Comparison of ENCODE assay signal across 17 cellular contexts in the genomic region with DNA sequence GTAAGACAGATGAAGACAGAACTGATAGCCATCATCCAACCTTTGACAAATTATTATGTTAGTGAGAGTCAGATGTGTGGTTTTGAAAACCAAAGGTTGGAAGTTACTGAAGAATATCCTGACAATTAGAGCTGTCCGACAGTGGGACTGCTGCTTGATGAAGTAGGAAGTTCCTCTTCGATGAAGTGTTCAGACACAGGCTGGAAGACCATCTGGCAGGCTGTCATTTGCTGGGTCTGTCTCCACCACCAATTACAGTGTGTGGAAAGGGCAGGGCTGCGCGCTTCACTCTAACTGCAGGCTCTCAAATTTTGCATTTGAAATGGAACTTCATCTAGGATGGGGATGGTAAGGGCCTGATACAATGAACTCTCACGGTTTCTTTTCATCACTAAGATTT.
DNase-seq lines count a peak whose midpoint lies in the region; ATAC-seq and TF ChIP-seq lines count a peak whose summit lies in the region.
"Had no signal": no experiment of that assay in that cellular context is flagged by ENCODE, and none has a peak within 500 bp of the region (broad histone marks: within the 10 kb centered on the region; RNA-seq: fewer than 3 reads in every experiment).

No MANE protein-coding gene starts in this region.

- peak overlapping the region; percentile 32 for H3K27ac ChIP-seq in WERI-Rb-1
- no peak overlapping the region for H3K27ac ChIP-seq in mesenchymal stem cell (ENCODE audit: low read length, poor library complexity, severe bottlenecking)
- H3K27ac ChIP-seq in CD8-positive, alpha-beta T cell (ENCODE audit: low read depth, low read length), result no peak overlapping the region
- H3K27ac ChIP-seq: BLaER1, Peyer's patch had no signal

- no peak overlapping the region for H3K4me2 ChIP-seq in mesenchymal stem cell (ENCODE audit: low read length, poor library complexity, severe bottlenecking)
- H3K4me2 ChIP-seq: BLaER1 had no signal

- CTCF ChIA-PET in WTC11 (lab: Charles Lee), result interaction anchor here (0.6 kb wide), 1 partner anchor 1393 kb away, joined by 3 read pairs; no protein-coding TSS in a partner anchor
- CTCF ChIA-PET in CD8-positive, alpha-beta T cell (lab: Charles Lee), result no interaction called here

- no peak overlapping the region for H3K27ac Mint-ChIP-seq in WTC11
- no peak overlapping the region for H3K27ac Mint-ChIP-seq in CD8-positive, alpha-beta T cell
- H3K27ac Mint-ChIP-seq: IgD-negative memory B cell; T-helper 2 cell treated with Interferon-gamma antibody and Interleukin-4, amounts not matched to agents 5 μg/mL and 100 μg/mL, for 36 hours had no signal

- WGBS in mesenchymal stem cell, result 75% methylated on average over 2 of the region's 5 CpGs

- H3K36me3 Mint-ChIP-seq in WTC11, result no peaks in the 10 kb centered on the region
- H3K36me3 Mint-ChIP-seq in CD8-positive, alpha-beta T cell, result no peaks in the 10 kb centered on the region
- H3K36me3 Mint-ChIP-seq: IgD-negative memory B cell had no signal

- H2BK12ac ChIP-seq in mesenchymal stem cell (ENCODE audit: low read length in 2 of 2), result no peak overlapping the region

- no peaks in the 10 kb centered on the region for H3K27me3 Mint-ChIP-seq in WTC11 (ENCODE audit: low read depth)
- no peaks in the 10 kb centered on the region for H3K27me3 Mint-ChIP-seq in CD8-positive, alpha-beta T cell (ENCODE audit: low read depth)

- no peak overlapping the region for H4K91ac ChIP-seq in mesenchymal stem cell (ENCODE audit: low read length)

- H3K4ac ChIP-seq in mesenchymal stem cell (ENCODE audit: low read depth in 1 of 2, low read length in 2 of 2), result no peak overlapping the region

- no peak for TF ChIP-seq CTCF in WERI-Rb-1 (IDR thresholded peaks at IDR 0.05; ENCODE audit: low read depth, low read length)
- no peak for TF ChIP-seq CTCF in GM13977 (IDR thresholded peaks at IDR 0.05; ENCODE audit: extremely low read depth, insufficient read depth, missing control alignments)
- no peak for TF ChIP-seq CTCF in WTC11 (IDR thresholded peaks at IDR 0.05)
- no peak for TF ChIP-seq CTCF in CD8-positive, alpha-beta T cell (IDR thresholded peaks at IDR 0.05)

- no peak overlapping the region for H2BK120ac ChIP-seq in mesenchymal stem cell (ENCODE audit: low read depth, low read length)

- H3K4me3 ChIP-seq in WERI-Rb-1 (ENCODE audit: low read depth, low read length), result no peak overlapping the region
- H3K4me3 ChIP-seq in mesenchymal stem cell (ENCODE audit: insufficient read depth in 1 of 2, low read depth in 1 of 2, low read length in 2 of 2), result no peak overlapping the region
- no peak overlapping the region for H3K4me3 ChIP-seq in CD8-positive, alpha-beta T cell (ENCODE audit: low read depth, low read length)
- H3K4me3 ChIP-seq: BLaER1, GM12878, Peyer's patch had no signal

- H3K79me1 ChIP-seq in mesenchymal stem cell (replicated peaks; ENCODE audit: low read length, poor library complexity, severe bottlenecking), result no peaks in the 10 kb centered on the region

- H3K9me3 ChIP-seq in WERI-Rb-1 (ENCODE audit: severe bottlenecking) (peaks cover 2% of the 10 kb centered on the region), mesenchymal stem cell (ENCODE audit: control insufficient read depth, low read length) (no peaks in the 10 kb centered on the region)
- H3K9me3 ChIP-seq in CD8-positive, alpha-beta T cell (ENCODE audit: low read length), result no peaks in the 10 kb centered on the region
- H3K9me3 ChIP-seq: BLaER1, Peyer's patch had no signal

- no peaks in the 10 kb centered on the region for H3K9me3 Mint-ChIP-seq in WTC11
- no peaks in the 10 kb centered on the region for H3K9me3 Mint-ChIP-seq in CD8-positive, alpha-beta T cell
- H3K9me3 Mint-ChIP-seq: IgD-negative memory B cell; T-helper 2 cell treated with Interferon-gamma antibody and Interleukin-4, amounts not matched to agents 5 μg/mL and 100 μg/mL, for 36 hours had no signal

- H2AFZ ChIP-seq in mesenchymal stem cell (ENCODE audit: low read depth, low read length), result no peak overlapping the region

- H3K18ac ChIP-seq in mesenchymal stem cell (ENCODE audit: low read depth in 1 of 2, low read length in 2 of 2), result no peak overlapping the region

- in situ Hi-C loops in GM13977 (cut with MboI; ENCODE audit: low pct_unique_long_range_greater_than_20kb, low sequenced_read_pairs, unreplicated experiment), result no loop called here

- POLR2A ChIA-PET in WTC11 (lab: Charles Lee), result no interaction called here
- POLR2A ChIA-PET in CD8-positive, alpha-beta T cell (lab: Charles Lee), result no interaction called here

- no peak overlapping the region for H3K14ac ChIP-seq in mesenchymal stem cell (ENCODE audit: low read length in 2 of 2)

- DNase-seq in M059J (ENCODE audit: low read depth) (peak; percentile 37), NCI-H2227 treated with DMSO at 0.1 percent for 48 hours (lab: John Stamatoyannopoulos, UW) (peak; percentile 33), WERI-Rb-1 (peak; percentile 67), mesenchymal stem cell (peak; percentile 7), GM13977 (ENCODE audit: low spot score) (no peak), WTC11 (ENCODE audit: low spot score) (no peak)
- DNase-seq in activated CD8-positive, alpha-beta memory T cell treated with anti-CD3 and anti-CD28 coated beads for 24 hours, result no peak
- DNase-seq in CD8-positive, alpha-beta T cell, result no peak
- DNase-seq: NCI-H1436 treated with DMSO at 0.1 percent for 48 hours, NCI-H2107, Peyer's patch, SHP77 treated with DMSO at 0.1 percent for 48 hours, SW 1271 had no signal

- ATAC-seq in WTC11, result no peak
- ATAC-seq in CD8-positive, alpha-beta T cell, result no peak
- ATAC-seq: GM12878 had no signal

- no peak overlapping the region for H3K9ac ChIP-seq in mesenchymal stem cell (ENCODE audit: low read length)
- H3K9ac ChIP-seq: BLaER1 had no signal

- no peak overlapping the region for H2BK15ac ChIP-seq in mesenchymal stem cell (ENCODE audit: low read depth, poor library complexity, severe bottlenecking)

- peaks cover 4% of the 10 kb centered on the region; the same call in 1 of the 2 replicates for H3K4me1 Mint-ChIP-seq in WTC11
- no peaks in the 10 kb centered on the region for H3K4me1 Mint-ChIP-seq in CD8-positive, alpha-beta T cell (ENCODE audit: low read depth)
- H3K4me1 Mint-ChIP-seq: IgD-negative memory B cell had no signal

- no peak overlapping the region for H3K23ac ChIP-seq in mesenchymal stem cell (ENCODE audit: low read length in 2 of 2)

- no peak overlapping the region for H2BK5ac ChIP-seq in mesenchymal stem cell (ENCODE audit: low read depth, low read length, poor library complexity, severe bottlenecking)

- no peaks in the 10 kb centered on the region for H3K27me3 ChIP-seq in WERI-Rb-1 (ENCODE audit: insufficient read depth, low read depth, severe bottlenecking)
- no peaks in the 10 kb centered on the region for H3K27me3 ChIP-seq in mesenchymal stem cell (ENCODE audit: control insufficient read depth in 1 of 2, insufficient read depth in 1 of 2, low read length in 2 of 2)
- H3K27me3 ChIP-seq in CD8-positive, alpha-beta T cell (ENCODE audit: insufficient read depth, low read length), result no peaks in the 10 kb centered on the region
- H3K27me3 ChIP-seq: BLaER1, Peyer's patch had no signal

- no peak overlapping the region for H3K4me3 Mint-ChIP-seq in WTC11
- H3K4me3 Mint-ChIP-seq in CD8-positive, alpha-beta T cell, result no peak overlapping the region
- H3K4me3 Mint-ChIP-seq: IgD-negative memory B cell; T-helper 2 cell treated with Interferon-gamma antibody and Interleukin-4, amounts not matched to agents 5 μg/mL and 100 μg/mL, for 36 hours had no signal

- intact Hi-C loops in CD8-positive, alpha-beta T cell (cut with DNase I, micrococcal nuclease), result no loop called here

- H3K36me3 ChIP-seq in WERI-Rb-1 (peaks cover 68% of the 10 kb centered on the region), mesenchymal stem cell (ENCODE audit: control insufficient read depth in 1 of 2, insufficient read depth in 2 of 2, low read depth in 1 of 2, low read length in 2 of 2) (no peaks in the 10 kb centered on the region)
- no peaks in the 10 kb centered on the region for H3K36me3 ChIP-seq in CD8-positive, alpha-beta T cell (ENCODE audit: insufficient read depth, low read length)
- H3K36me3 ChIP-seq: BLaER1, Peyer's patch had no signal

- no peak overlapping the region for H4K8ac ChIP-seq in mesenchymal stem cell (ENCODE audit: low read length)

- no peak overlapping the region for H2AK5ac ChIP-seq in mesenchymal stem cell (ENCODE audit: low read length, severe bottlenecking)

- no peaks in the 10 kb centered on the region for H3K4me1 ChIP-seq in mesenchymal stem cell (ENCODE audit: control insufficient read depth, insufficient read depth, low read depth, low read length)
- no peaks in the 10 kb centered on the region for H3K4me1 ChIP-seq in CD8-positive, alpha-beta T cell (ENCODE audit: insufficient read depth, low read length)
- H3K4me1 ChIP-seq: BLaER1, Peyer's patch had no signal

TF ChIP-seq in WTC11, 78 proteins besides CTCF, POLR2A, EP300 and RAD21:
- TF ChIP-seq USF1 (CRISPR knock-in tag; IDR thresholded peaks at IDR 0.05), result no peak
- no peak for TF ChIP-seq TEAD1 (CRISPR knock-in tag; IDR thresholded peaks at IDR 0.05)
- no peak for TF ChIP-seq NR1H2 (CRISPR knock-in tag; IDR thresholded peaks at IDR 0.05)
- TF ChIP-seq ATF2 (CRISPR knock-in tag; IDR thresholded peaks at IDR 0.05; ENCODE audit: borderline replicate concordance, low read depth), result no peak
- TF ChIP-seq OVOL2 (CRISPR knock-in tag; IDR thresholded peaks at IDR 0.05; ENCODE audit: borderline replicate concordance), result no peak
- TF ChIP-seq CREB1 (CRISPR knock-in tag; IDR thresholded peaks at IDR 0.05), result no peak
- TF ChIP-seq EMX1 (CRISPR knock-in tag; IDR thresholded peaks at IDR 0.05), result no peak

Comparison
In these comparisons a context has a peak if more than half of its experiments do, and no peak if none do; other contexts are left out.
1. DNase-seq: peak in M059J (single experiment), NCI-H2227 treated with DMSO at 0.1 percent for 48 hours (single experiment), WERI-Rb-1 (single experiment) and mesenchymal stem cell (single experiment); none in GM13977 (single experiment), activated CD8-positive, alpha-beta memory T cell treated with anti-CD3 and anti-CD28 coated beads for 24 hours (single experiment), WTC11 (single experiment) and CD8-positive, alpha-beta T cell (0 of 7).